14 cellular contexts compared by ENCODE assay signal in the genomic region with DNA sequence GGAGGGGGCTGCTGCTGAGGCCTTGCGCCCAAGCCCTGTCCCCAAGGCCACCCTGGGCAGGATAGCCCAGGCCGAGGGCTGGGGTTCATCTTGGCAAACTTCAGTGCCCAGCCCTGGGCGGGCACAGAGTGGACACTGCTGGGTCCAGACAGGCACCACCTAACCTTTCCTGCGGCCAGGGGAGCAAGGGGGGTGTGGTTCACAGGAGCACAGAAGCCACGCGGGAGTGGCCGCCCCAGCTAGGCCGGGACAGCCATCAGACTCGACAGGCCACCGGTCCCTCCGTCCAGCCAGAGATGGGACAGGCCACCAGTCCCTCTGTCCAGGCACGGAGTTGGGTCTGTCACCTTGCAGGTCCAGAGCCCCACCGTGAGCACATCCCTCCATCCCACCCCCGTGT. TPM values are rescaled to one million over a fixed set of nuclear protein-coding genes. Genes with fewer than 3 reads are reported as not detected.
DNase-seq lines count a peak whose midpoint lies in the region; ATAC-seq, FAIRE-seq and TF ChIP-seq lines count a peak whose summit lies in the region.
"Had no signal": no experiment of that assay in that cellular context is flagged by ENCODE, and none has a peak within 500 bp of the region (broad histone marks: within the 10 kb centered on the region; RNA-seq: fewer than 3 reads in every experiment).

No MANE protein-coding gene starts in this region.

- DNase-seq in H7 (peak; percentile 76), PC-9 (no peak), pancreas (no peak), MG63 (no peak)
- no peak for DNase-seq in activated CD4-positive, alpha-beta T cell treated with anti-CD3 and anti-CD28 coated beads for 48 hours
- DNase-seq in activated naive CD4-positive, alpha-beta T cell treated with anti-CD3 and anti-CD28 coated beads, Interleukin-2, amount 50 U/mL, for 16 hours, result no peak
- DNase-seq: DMS79 treated with DMSO at 0.1 percent for 48 hours, IMR-90, NCI-H1105 treated with DMSO at 0.1 percent for 48 hours, NCI-H1694 treated with DMSO at 0.1 percent for 48 hours, NCI-H2227 treated with DMSO at 0.1 percent for 48 hours had no signal

- H3K79me2 ChIP-seq in PC-9 (ENCODE audit: low read depth), result no peaks in the 10 kb centered on the region

- BruUV-seq in PC-9 (replicated peaks; lab: Mats Ljungman, UMichigan), result no TSS peak

- no peak overlapping the region for H3K27ac ChIP-seq in PC-9
- no peak overlapping the region for H3K27ac ChIP-seq in pancreas
- H3K27ac ChIP-seq: BLaER1 treated with 17β-estradiol and CSF1 and Interleukin-3, amounts not matched to agents 10 nM and 100 nM had no signal

- peaks cover 45% of the 10 kb centered on the region; the same call in 1 of the 2 replicates for H3F3A ChIP-seq in PC-9 (ENCODE audit: insufficient read depth, low read depth)

- no peak overlapping the region for H3K4me3 ChIP-seq in H7 (ENCODE audit: insufficient read depth, low read depth, low read length)
- no peak overlapping the region for H3K4me3 ChIP-seq in PC-9
- no peak overlapping the region for H3K4me3 ChIP-seq in pancreas
- no peak overlapping the region for H3K4me3 ChIP-seq in MG63
- H3K4me3 ChIP-seq: BLaER1 treated with 17β-estradiol and CSF1 and Interleukin-3, amounts not matched to agents 10 nM and 100 nM had no signal

- H3K9me2 ChIP-seq in PC-9 (ENCODE audit: insufficient read depth), result no peaks in the 10 kb centered on the region

- H3K4me2 ChIP-seq in PC-9, result 0 out of 2 replicates have a peak overlapping the region, but pooled peaks have one; percentile 63
- H3K4me2 ChIP-seq: BLaER1 treated with 17β-estradiol and CSF1 and Interleukin-3, amounts not matched to agents 10 nM and 100 nM had no signal

- H4K20me1 ChIP-seq in PC-9 (ENCODE audit: insufficient read depth), result 0 out of 2 replicates have a peak, but pooled peaks cover 4% of the 10 kb centered on the region

- H3K36me3 ChIP-seq in H7 (replicated peaks; ENCODE audit: control insufficient read depth, insufficient read depth, low read length) (no peaks in the 10 kb centered on the region), PC-9 (ENCODE audit: low read depth) (no peaks in the 10 kb centered on the region), pancreas (no peaks in the 10 kb centered on the region), MG63 (peaks cover 7% of the 10 kb centered on the region)

- intact Hi-C loops in PC-9 (cut with micrococcal nuclease; ENCODE audit: unreplicated experiment) (loop anchor here (2.0 kb wide), 2 partner anchors 23 to 31 kb away; no protein-coding TSS in a partner anchor), pancreas (cut with DNase I) (loop anchor here in 1 of 3 donors (2.0 kb wide), 1 partner anchor 31 kb away; no protein-coding TSS in a partner anchor)

- TF ChIP-seq CTCF in PC-9 (conservative IDR thresholded peaks at IDR 0.05) (no peak), pancreas (IDR thresholded peaks at IDR 0.05) (no peak)

- 56 to 69% methylated on average over 13 to 14 of the region's 14 CpGs for WGBS in pancreas, 2 donors

- POLR2A ChIA-PET in PC-9 (lab: Charles Lee; ENCODE audit: unreplicated experiment), result no interaction called here

- no peak for FAIRE-seq in pancreas (lab: Jason Lieb, UNC)
- FAIRE-seq: H54 had no signal

- CTCF ChIA-PET in PC-9 (lab: Charles Lee), result no interaction called here

- ATAC-seq in esophagus mucosa, result peak; percentile 0
- peak in 3 of 4 donors; percentile 6 to 14 (median 12) for ATAC-seq in pancreas

- H3K9me3 ChIP-seq in PC-9 (ENCODE audit: insufficient read depth, low read depth) (no peaks in the 10 kb centered on the region), pancreas (no peaks in the 10 kb centered on the region), MG63 (peaks cover 3% of the 10 kb centered on the region; the same call in 1 of the 2 replicates)

- H2AFZ ChIP-seq in PC-9, result no peak overlapping the region

- H3K27me3 ChIP-seq in H7 (ENCODE audit: control insufficient read depth, insufficient read depth, low read length) (no peaks in the 10 kb centered on the region), PC-9 (ENCODE audit: insufficient read depth, low read depth) (no peaks in the 10 kb centered on the region), pancreas (no peaks in the 10 kb centered on the region), MG63 (no peaks in the 10 kb centered on the region)

- peaks cover 22% of the 10 kb centered on the region for H3K4me1 ChIP-seq in PC-9 (replicated peaks; ENCODE audit: insufficient read depth)
- H3K4me1 ChIP-seq in pancreas, result no peaks in the 10 kb centered on the region

RNA-seq across cellular contexts. Expression of gene ARHGEF16, which starts 28.9 kb away (rescaled TPM):
- 34.7 and 45.8 TPM in 2 replicates for total RNA-seq in H7 (2014; rRNA removed; shearing (Covaris generic))
- total RNA-seq in PC-9 (2021) (25.1 and 29.1 TPM in 2 replicates), esophagus mucosa (19.9 TPM), pancreas (10 to 100 TPM in 2 of 6 donors, 1 to 10 TPM in 4; 8.2 to 12.2 (median 9.3) TPM)
- polyA plus RNA-seq in pancreas, result 10 to 100 TPM; 25.0 to 26.4 TPM
- total RNA-seq in MG63 (2014; rRNA removed; shearing (Covaris generic); ENCODE audit: low replicate concordance), result 0.13 TPM in 1 of 2 replicates, not detected in the other
